ENCODE assay signal across 1 cellular context in the genomic region with DNA sequence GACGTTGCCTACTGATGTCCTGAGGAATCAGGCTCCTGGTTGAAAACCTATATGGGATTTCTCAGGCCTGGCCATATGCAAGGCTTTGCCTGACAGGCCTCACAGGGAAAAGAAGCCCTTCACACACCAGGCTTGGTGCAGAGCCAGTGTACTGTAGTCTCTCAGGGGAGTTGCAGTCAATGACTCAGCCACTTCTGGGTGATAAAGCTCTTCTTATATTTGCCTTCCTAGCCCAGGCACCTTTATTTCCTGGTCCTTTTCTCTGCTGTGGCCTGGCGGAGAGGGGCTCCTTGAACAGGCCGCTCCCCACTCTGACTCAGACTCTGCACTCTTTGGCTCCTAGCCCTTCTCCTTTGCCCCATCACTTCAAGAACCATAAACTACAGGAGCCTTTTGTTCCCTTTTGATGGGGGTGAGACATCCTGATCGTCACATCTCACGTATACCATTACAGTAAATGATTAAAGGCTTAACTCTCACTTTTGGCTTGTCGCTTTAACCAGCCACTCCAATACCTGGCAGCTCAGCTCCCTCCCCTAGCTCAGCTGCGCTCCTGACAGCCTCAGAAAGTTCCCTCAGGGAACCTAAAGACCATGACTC.
A peak's percentile ranks its signal among the peaks of the same experiment; 100 is the strongest.
TF ChIP-seq lines count a peak whose summit lies in the region.

No MANE protein-coding gene starts in this region.

TF ChIP-seq in A549, 52 proteins besides CTCF, POLR2A, EP300 and RAD21 (continued from another document):
- TF ChIP-seq SMC3 (IDR thresholded peaks at IDR 0.05) = peak; percentile 43; the same call in 1 of the 3 replicates
- TF ChIP-seq, protein P1, sequence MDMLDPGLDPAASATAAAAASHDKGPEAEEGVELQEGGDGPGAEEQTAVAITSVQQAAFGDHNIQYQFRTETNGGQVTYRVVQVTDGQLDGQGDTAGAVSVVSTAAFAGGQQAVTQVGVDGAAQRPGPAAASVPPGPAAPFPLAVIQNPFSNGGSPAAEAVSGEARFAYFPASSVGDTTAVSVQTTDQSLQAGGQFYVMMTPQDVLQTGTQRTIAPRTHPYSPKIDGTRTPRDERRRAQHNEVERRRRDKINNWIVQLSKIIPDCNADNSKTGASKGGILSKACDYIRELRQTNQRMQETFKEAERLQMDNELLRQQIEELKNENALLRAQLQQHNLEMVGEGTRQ (IDR thresholded peaks at IDR 0.05) = no peak
